ENCODE assay signal across 10 cellular contexts in the genomic region with DNA sequence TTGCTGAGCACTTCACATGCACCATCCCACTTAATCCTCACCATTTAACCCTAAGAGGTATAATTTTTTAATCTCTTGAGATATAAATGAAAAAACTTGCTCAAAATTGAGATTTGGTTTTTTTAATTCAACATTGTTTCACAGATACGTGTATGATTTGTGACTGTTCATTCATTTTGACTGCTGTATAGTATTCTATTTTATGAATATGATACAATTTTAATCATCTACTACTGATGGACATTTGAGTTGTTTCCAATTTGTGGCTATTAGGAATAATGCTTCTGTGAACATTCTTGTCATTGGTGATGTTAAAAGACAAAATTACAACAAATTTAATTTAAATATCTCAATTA. TPM values are rescaled to one million over a fixed set of nuclear protein-coding genes. Genes with fewer than 3 reads are reported as not detected.
DNase-seq lines count a peak whose midpoint lies in the region; ATAC-seq, FAIRE-seq and TF ChIP-seq lines count a peak whose summit lies in the region.
"Had no signal": no experiment of that assay in that cellular context is flagged by ENCODE, and none has a peak within 500 bp of the region (broad histone marks: within the 10 kb centered on the region; RNA-seq: fewer than 3 reads in every experiment).

No MANE protein-coding gene starts in this region.

- H3K27ac ChIP-seq in A549 (peak overlapping the region; percentile 89 to 90; a peak in 3 of 6 replicates), GM12878 (ENCODE audit: control insufficient read depth, insufficient read depth) (no peak overlapping the region), mucosa of rectum (ENCODE audit: low read depth in 2 of 2, low read length in 2 of 2) (no peak overlapping the region), substantia nigra (ENCODE audit: low read depth, low read length, poor library complexity, severe bottlenecking) (no peak overlapping the region)

- peaks cover 26% of the 10 kb centered on the region for H3K36me3 Mint-ChIP-seq in HFFc6 (ENCODE audit: low read depth)

- DNase-seq in A549 (ENCODE audit: low read depth in 1 of 2, low spot score in 1 of 2) = no peak
- DNase-seq in HFFc6 = no peak
- DNase-seq in GM12878 (ENCODE audit: low read depth, low spot score) = no peak
- DNase-seq in NAMALWA (ENCODE audit: low spot score) = no peak
- DNase-seq in substantia nigra (lab: John Stamatoyannopoulos, UW) = no peak
- DNase-seq: T-helper 9 cell had no signal

- H2AFZ ChIP-seq in GM12878 (ENCODE audit: control insufficient read depth, low read depth, low read length) = peak overlapping the region; percentile 78

- TF ChIP-seq EP300 in A549 (IDR thresholded peaks at IDR 0.05) (no peak), GM12878 (IDR thresholded peaks at IDR 0.05; ENCODE audit: borderline replicate concordance in 1 of 2, control insufficient read depth in 1 of 2, low read depth in 2 of 2, low read length in 2 of 2) (no peak)

- CTCF ChIA-PET in A549 (lab: Yijun Ruan, JAX) (interaction anchor here (0.6 kb wide), 1 partner anchor 137 kb away, joined by 3 read pairs; no protein-coding TSS in a partner anchor), GM12878 (lab: Yijun Ruan, JAX) (interaction anchor here (1.4 to 3.9 kb wide), 2 partner anchors 14 to 47 kb away, joined by 5 to 18 read pairs; partner anchors contain the start of gene TMEM35B)

- H3K9ac ChIP-seq in GM12878 (ENCODE audit: control insufficient read depth, insufficient read depth, low read length) = no peak overlapping the region
- H3K9ac ChIP-seq in mucosa of rectum (ENCODE audit: low read depth in 1 of 2, low read length in 2 of 2) = no peak overlapping the region

- POLR2A ChIA-PET in A549 (lab: Yijun Ruan, JAX) = interaction anchor here (0.5 to 1.0 kb wide), 5 partner anchors 8 to 173 kb away, joined by 3 to 5 read pairs (median 3); partner anchors contain the start of genes SMIM12 and ZMYM1
- POLR2A ChIA-PET in GM12878 (lab: Charles Lee) = interaction anchor here (0.8 to 0.9 kb wide), 2 partner anchors 47 kb away, joined by 3 to 5 read pairs; partner anchors contain the start of genes TMEM35B and ZMYM1

- H3K27me3 ChIP-seq in GM12878 (replicated peaks in 1 of 2; ENCODE audit: control insufficient read depth in 2 of 2, insufficient read depth in 2 of 2, low read length in 1 of 2) (no peaks in the 10 kb centered on the region), mucosa of rectum (ENCODE audit: control insufficient read depth in 2 of 2, insufficient read depth in 2 of 2, low read length in 2 of 2) (no peaks in the 10 kb centered on the region)
- H3K27me3 ChIP-seq: uterus had no signal

- peaks cover 18% of the 10 kb centered on the region for H3K9me3 ChIP-seq in A549
- peaks cover 3% of the 10 kb centered on the region; the same call in 2 of the 3 replicates for H3K9me3 ChIP-seq in GM12878 (replicated peaks; ENCODE audit: control insufficient read depth, insufficient read depth, low read length)
- no peaks in the 10 kb centered on the region for H3K9me3 ChIP-seq in mucosa of rectum (ENCODE audit: control insufficient read depth in 2 of 2, low read length in 2 of 2)
- H3K9me3 ChIP-seq: uterus had no signal

- H3K27me3 Mint-ChIP-seq in HFFc6 (ENCODE audit: insufficient read depth) = no peaks in the 10 kb centered on the region; the same call in 1 of the 2 replicates

- peaks cover 13% of the 10 kb centered on the region for H3K9me3 Mint-ChIP-seq in HFFc6

- H4K20me1 ChIP-seq in GM12878 (ENCODE audit: control insufficient read depth, insufficient read depth) = no peaks in the 10 kb centered on the region

- no peak for TF ChIP-seq POLR2A in A549 (IDR thresholded peaks at IDR 0.05; ENCODE audit: low read length)
- no peak for TF ChIP-seq POLR2A in GM12878 (IDR thresholded peaks at IDR 0.05; ENCODE audit: low read depth, low read length)

- H3K36me3 ChIP-seq in GM12878 (ENCODE audit: control insufficient read depth in 2 of 2, insufficient read depth in 2 of 2, low read length in 1 of 2) (no peaks in the 10 kb centered on the region), mucosa of rectum (ENCODE audit: control insufficient read depth in 2 of 2, insufficient read depth in 2 of 2, low read length in 2 of 2) (peaks cover 1 to 2% of the 10 kb centered on the region in 2 donors)
- H3K36me3 ChIP-seq: uterus had no signal

- TF ChIP-seq CTCF in A549 (IDR thresholded peaks at IDR 0.05) (no peak), HFFc6 (IDR thresholded peaks at IDR 0.05) (no peak), GM12878 (IDR thresholded peaks at IDR 0.05 in 2 of 3, conservative IDR thresholded peaks at IDR 0.05 in 1 of 3; ENCODE audit: control insufficient read depth in 2 of 3, extremely low read depth in 1 of 3, insufficient read depth in 1 of 3, low read depth in 3 of 3, low read length in 3 of 3) (no peak)

- no peak for FAIRE-seq in A549 (lab: Jason Lieb, UNC)
- no peak for FAIRE-seq in GM12878 (lab: Jason Lieb, UNC)

- H3K4me3 ChIP-seq in A549 (peak overlapping the region; percentile 83), GM12878 (peak overlapping the region; percentile 58; the same call in 1 of the 2 replicates), mucosa of rectum (ENCODE audit: low read length in 2 of 2) (peak overlapping the region; percentile 88 to 99)

- 4% methylated on average over 1 of the region's 1 CpG for WGBS in A549 (ENCODE audit: missing lambda C conversion rate)
- 100% methylated on average over 1 of the region's 1 CpG for WGBS in GM12878 (ENCODE audit: insufficient coverage, insufficient replicate concordance, low lambda C conversion rate, missing lambda C conversion rate)

- RAD21 ChIA-PET in GM12878 (lab: Charles Lee; ENCODE audit: unreplicated experiment) = interaction anchor here (0.7 to 1.8 kb wide), 2 partner anchors 15 to 47 kb away, joined by 3 to 8 read pairs; partner anchors contain the start of gene TMEM35B

- H3K4me1 ChIP-seq in A549 (peaks cover 7% of the 10 kb centered on the region; the same call in 1 of the 3 replicates), GM12878 (ENCODE audit: control insufficient read depth, insufficient read depth, low read length) (peaks cover 3% of the 10 kb centered on the region; the same call in 1 of the 2 replicates), mucosa of rectum (ENCODE audit: control insufficient read depth in 2 of 2, insufficient read depth in 2 of 2, low read length in 2 of 2) (peaks cover 7 to 16% of the 10 kb centered on the region in 2 donors)

- TF ChIP-seq RAD21 in A549 (conservative IDR thresholded peaks at IDR 0.05 in 1 of 2, IDR thresholded peaks at IDR 0.05 in 1 of 2) (no peak), GM12878 (IDR thresholded peaks at IDR 0.05; ENCODE audit: insufficient read depth, low read depth, low read length) (no peak)

- peak overlapping the region; percentile 59 for H3K4me2 ChIP-seq in A549
- peak overlapping the region; percentile 54; the same call in 1 of the 2 replicates for H3K4me2 ChIP-seq in GM12878 (ENCODE audit: control insufficient read depth, insufficient read depth)

- peak overlapping the region; percentile 95 for H3K4me3 Mint-ChIP-seq in HFFc6

- SMC1A ChIA-PET in GM12878 (lab: Charles Lee; ENCODE audit: uncharacterized antibody, unreplicated experiment) = interaction anchor here (0.6 to 3.0 kb wide), 3 partner anchors 47 to 48 kb away, joined by 3 to 30 read pairs (median 3); partner anchors contain the start of genes TMEM35B and ZMYM1

- TSS peak; percentile 57 for BruUV-seq in GM12878 (replicated peaks; lab: Mats Ljungman, UMichigan)

- H3K27ac Mint-ChIP-seq in HFFc6 = no peak overlapping the region

- in situ Hi-C loops in GM12878 (cut with MboI) = no loop called here

- H3K79me2 ChIP-seq in GM12878 (ENCODE audit: control insufficient read depth, insufficient read depth, low read length) = peaks cover 24% of the 10 kb centered on the region

- intact Hi-C loops in GM12878 (cut with micrococcal nuclease; ENCODE audit: unreplicated experiment) = loop anchor here (5.0 kb wide), 1 partner anchor 160 kb away; the partner anchor contains the start of gene SFPQ

- no peak for ATAC-seq in A549
- ATAC-seq in GM12878 = no peak
- no peak for ATAC-seq in GM19328 (IDR thresholded peaks at IDR 0.05; ENCODE audit: unreplicated experiment)
- no peak for ATAC-seq in GM19463 (IDR thresholded peaks at IDR 0.05; ENCODE audit: unreplicated experiment)

- H3K4me1 Mint-ChIP-seq in HFFc6 (ENCODE audit: low read depth) = peaks cover 23% of the 10 kb centered on the region

RNA-seq across cellular contexts. Expression of gene ZMYM6, which starts 0.6 kb away (rescaled TPM):
- polyA plus RNA-seq in A549 (2011; rRNA removed) = 9.7 and 10.9 TPM in 2 replicates
- 2.3 and 3.2 TPM in 2 replicates for polyA plus RNA-seq in A549 (2012; cell fraction: cytosol; rRNA removed)
- 5.0 and 6.4 TPM in 2 replicates for polyA plus RNA-seq in A549 (2012; cell fraction: nucleus; rRNA removed)
- polyA plus RNA-seq in A549 (2017; fragmentation: RNase III; extraction: RNeasy Plus Mini Kit Qiagen cat#74134 plus additional on column Dnase treatment) = 4.4 to 5.4 TPM (median 4.5 TPM) in 3 replicates
- polyA minus RNA-seq in A549 (2011; rRNA and poly(A)+ RNA removed) = 13.4 and 15.9 TPM in 2 replicates
- 10 to 100 TPM; 15.4 to 18.8 (median 16.7) TPM for total RNA-seq in HFFc6 (2021; fragmentation: NEBNext Ultra II Directional; extraction: Animal tissue kit (Norgen Biotek cat#: 25700))
- total RNA-seq in GM12878 (2013; cell fraction: nucleolus; rRNA removed) = 117 and 126 TPM in 2 replicates
- 14.0 and 16.5 TPM in 2 replicates for total RNA-seq in GM12878 (2014; rRNA removed)
- 14.1 and 14.3 TPM in 2 replicates for total RNA-seq in GM12878 (2014; rRNA removed; fragmentation: Illumina TruSeq; extraction: Trizol)
- 11.9 and 16.7 TPM in 2 replicates for total RNA-seq in GM12878 (2021)
- polyA plus RNA-seq in GM12878 (2011; ENCODE audit: low read depth) = 7.2 TPM
- 14.2 and 20.4 TPM in 2 replicates for polyA plus RNA-seq in GM12878 (2011; rRNA removed)
- 7.1 and 9.9 TPM in 2 replicates for polyA plus RNA-seq in GM12878 (2011; cell fraction: cytosol; rRNA removed)
- polyA plus RNA-seq in GM12878 (2011; cell fraction: nucleus; rRNA removed) = 22.0 and 27.2 TPM in 2 replicates
- 13.3 and 17.0 TPM in 2 replicates for polyA plus RNA-seq in GM12878 (2012)
- 16.3 and 19.2 TPM in 2 replicates for polyA plus RNA-seq in GM12878 (2014; fragmentation: Illumina TruSeq; extraction: Trizol)
- 1 to 10 TPM; 8.2 to 8.9 TPM for polyA plus RNA-seq in GM12878 (2014; fragmentation: Nextera tagmentation; extraction: Ambion mirVana)
- polyA plus RNA-seq in GM12878 (2014; rRNA removed) = 14.6 and 17.1 TPM in 2 replicates
- 10 to 100 TPM; 12.3 to 14.0 TPM for polyA plus RNA-seq in GM12878 (2016; fragmentation: Nextera tagmentation; extraction: Ambion mirVana)
- polyA minus RNA-seq in GM12878 (2011; rRNA and poly(A)+ RNA removed) = 17.1 and 30.8 TPM in 2 replicates
- polyA minus RNA-seq in GM12878 (2011; cell fraction: cytosol; rRNA and poly(A)+ RNA removed) = 5.2 and 6.9 TPM in 2 replicates
- polyA minus RNA-seq in GM12878 (2011; cell fraction: nucleus; rRNA and poly(A)+ RNA removed) = 21.4 and 41.3 TPM in 2 replicates

RNA-seq across cellular contexts. Expression of gene ZMYM1, which starts 46.8 kb away (rescaled TPM):
- polyA plus RNA-seq in A549 (2011; rRNA removed) (14.4 and 16.8 TPM in 2 replicates), A549 (2017; fragmentation: RNase III; extraction: RNeasy Plus Mini Kit Qiagen cat#74134 plus additional on column Dnase treatment) (5.6 to 7.3 TPM (median 6.5 TPM) in 3 replicates), GM12878 (2011; rRNA removed) (5.0 and 5.2 TPM in 2 replicates), GM12878 (2014; fragmentation: Illumina TruSeq; extraction: Trizol) (1.6 and 2.0 TPM in 2 replicates), GM12878 (2014; fragmentation: Nextera tagmentation; extraction: Ambion mirVana) (1 to 10 TPM in 1 of 2 experiments, under 1 TPM in 1; 0.68 to 2.1 TPM), GM12878 (2014; rRNA removed) (0.58 and 0.89 TPM in 2 replicates), GM12878 (2016; fragmentation: Nextera tagmentation; extraction: Ambion mirVana) (1 to 10 TPM in 1 of 2 experiments, under 1 TPM in 1; 0.45 to 1.1 TPM)
- polyA plus RNA-seq in A549 (2012; cell fraction: cytosol; rRNA removed) = 2.9 and 3.2 TPM in 2 replicates
- 3.4 and 3.8 TPM in 2 replicates for polyA plus RNA-seq in A549 (2012; cell fraction: nucleus; rRNA removed)
- polyA minus RNA-seq in A549 (2011; rRNA and poly(A)+ RNA removed) = 12.1 and 19.2 TPM in 2 replicates
- total RNA-seq in HFFc6 (2021; fragmentation: NEBNext Ultra II Directional; extraction: Animal tissue kit (Norgen Biotek cat#: 25700)) = 10 to 100 TPM; 14.5 to 20.2 (median 18.2) TPM
- 13.1 and 23.6 TPM in 2 replicates for total RNA-seq in GM12878 (2013; cell fraction: nucleolus; rRNA removed)
- total RNA-seq in GM12878 (2014; rRNA removed) (0.96 and 3.9 TPM in 2 replicates), GM12878 (2014; rRNA removed; fragmentation: Illumina TruSeq; extraction: Trizol) (1.7 and 2.3 TPM in 2 replicates), GM12878 (2021) (1.8 and 2.6 TPM in 2 replicates)
- 0.31 TPM for polyA plus RNA-seq in GM12878 (2011; ENCODE audit: low read depth)
- polyA plus RNA-seq in GM12878 (2011; cell fraction: cytosol; rRNA removed) = 1.4 and 3.1 TPM in 2 replicates
- 2.3 and 3.7 TPM in 2 replicates for polyA plus RNA-seq in GM12878 (2011; cell fraction: nucleus; rRNA removed)
- 0.66 and 0.94 TPM in 2 replicates for polyA plus RNA-seq in GM12878 (2012)
- polyA minus RNA-seq in GM12878 (2011; rRNA and poly(A)+ RNA removed) = 5.5 and 9.3 TPM in 2 replicates
- 2.5 and 4.6 TPM in 2 replicates for polyA minus RNA-seq in GM12878 (2011; cell fraction: cytosol; rRNA and poly(A)+ RNA removed)
- polyA minus RNA-seq in GM12878 (2011; cell fraction: nucleus; rRNA and poly(A)+ RNA removed) = 1.6 and 3.0 TPM in 2 replicates

RNA-seq across cellular contexts. Expression of gene TMEM35B, which starts 47.2 kb away (rescaled TPM):
- polyA plus RNA-seq in A549 (2011; rRNA removed) = 27.2 and 31.8 TPM in 2 replicates
- 18.1 and 21.2 TPM in 2 replicates for polyA plus RNA-seq in A549 (2012; cell fraction: cytosol; rRNA removed)
- 8.9 and 12.7 TPM in 2 replicates for polyA plus RNA-seq in A549 (2012; cell fraction: nucleus; rRNA removed)
- 12.6 to 16.8 TPM (median 13.3 TPM) in 3 replicates for polyA plus RNA-seq in A549 (2017; fragmentation: RNase III; extraction: RNeasy Plus Mini Kit Qiagen cat#74134 plus additional on column Dnase treatment)
- polyA minus RNA-seq in A549 (2011; rRNA and poly(A)+ RNA removed) = 8.8 and 11.9 TPM in 2 replicates
- 10 to 100 TPM; 20.3 to 27.7 (median 20.8) TPM for total RNA-seq in HFFc6 (2021; fragmentation: NEBNext Ultra II Directional; extraction: Animal tissue kit (Norgen Biotek cat#: 25700))
- total RNA-seq in GM12878 (2013; cell fraction: nucleolus; rRNA removed) = 22.4 and 26.1 TPM in 2 replicates
- 21.7 and 22.9 TPM in 2 replicates for total RNA-seq in GM12878 (2014; rRNA removed)
- 14.1 and 14.8 TPM in 2 replicates for total RNA-seq in GM12878 (2014; rRNA removed; fragmentation: Illumina TruSeq; extraction: Trizol)
- 15.2 and 18.8 TPM in 2 replicates for total RNA-seq in GM12878 (2021)
- 13.7 TPM for polyA plus RNA-seq in GM12878 (2011; ENCODE audit: low read depth)
- polyA plus RNA-seq in GM12878 (2011; rRNA removed) = 38.4 and 43.8 TPM in 2 replicates
- 34.4 and 38.3 TPM in 2 replicates for polyA plus RNA-seq in GM12878 (2011; cell fraction: cytosol; rRNA removed)
- polyA plus RNA-seq in GM12878 (2011; cell fraction: nucleus; rRNA removed) = 15.3 and 33.7 TPM in 2 replicates
- 19.9 and 24.3 TPM in 2 replicates for polyA plus RNA-seq in GM12878 (2012)
- 17.3 TPM in 2 replicates for polyA plus RNA-seq in GM12878 (2014; fragmentation: Illumina TruSeq; extraction: Trizol)
- polyA plus RNA-seq in GM12878 (2014; fragmentation: Nextera tagmentation; extraction: Ambion mirVana) = 100 to 1,000 TPM; 118 to 138 TPM
- 19.0 and 21.0 TPM in 2 replicates for polyA plus RNA-seq in GM12878 (2014; rRNA removed)
- 10 to 100 TPM; 66.6 to 71.0 TPM for polyA plus RNA-seq in GM12878 (2016; fragmentation: Nextera tagmentation; extraction: Ambion mirVana)
- 24.8 and 28.9 TPM in 2 replicates for polyA minus RNA-seq in GM12878 (2011; rRNA and poly(A)+ RNA removed)
- polyA minus RNA-seq in GM12878 (2011; cell fraction: cytosol; rRNA and poly(A)+ RNA removed) = 4.4 and 5.2 TPM in 2 replicates
- polyA minus RNA-seq in GM12878 (2011; cell fraction: nucleus; rRNA and poly(A)+ RNA removed) = 7.5 and 9.5 TPM in 2 replicates

Comparison
In these comparisons a context has a peak if more than half of its experiments do, and no peak if none do; other contexts are left out.
1. H3K27ac ChIP-seq: peak in A549 (2 of 2); none in GM12878 (single experiment), mucosa of rectum (0 of 2) and substantia nigra (single experiment).
2. Peak in every context shown above with its lines, with median percentiles within 50 percentile points of each other: H3K4me3 ChIP-seq.